ENCODE assay signal across 1 cellular context in genomic region chr6:107114213-107114871, GRCh38.
TF ChIP-seq lines count a peak whose summit lies in the region.

No MANE protein-coding gene starts in this region.

TF ChIP-seq in HCT116, 20 proteins besides CTCF, POLR2A, EP300 and RAD21 (continued from another document):
- no peak for TF ChIP-seq ZBTB33 (IDR thresholded peaks at IDR 0.05; ENCODE audit: extremely low read depth, insufficient replicate concordance, low read length)
- no peak for TF ChIP-seq EZH2phosphoT487 (IDR thresholded peaks at IDR 0.05; ENCODE audit: borderline replicate concordance)
TF ChIP-seq in HCT116: peak in this region for 6.
